In the genomic region with DNA sequence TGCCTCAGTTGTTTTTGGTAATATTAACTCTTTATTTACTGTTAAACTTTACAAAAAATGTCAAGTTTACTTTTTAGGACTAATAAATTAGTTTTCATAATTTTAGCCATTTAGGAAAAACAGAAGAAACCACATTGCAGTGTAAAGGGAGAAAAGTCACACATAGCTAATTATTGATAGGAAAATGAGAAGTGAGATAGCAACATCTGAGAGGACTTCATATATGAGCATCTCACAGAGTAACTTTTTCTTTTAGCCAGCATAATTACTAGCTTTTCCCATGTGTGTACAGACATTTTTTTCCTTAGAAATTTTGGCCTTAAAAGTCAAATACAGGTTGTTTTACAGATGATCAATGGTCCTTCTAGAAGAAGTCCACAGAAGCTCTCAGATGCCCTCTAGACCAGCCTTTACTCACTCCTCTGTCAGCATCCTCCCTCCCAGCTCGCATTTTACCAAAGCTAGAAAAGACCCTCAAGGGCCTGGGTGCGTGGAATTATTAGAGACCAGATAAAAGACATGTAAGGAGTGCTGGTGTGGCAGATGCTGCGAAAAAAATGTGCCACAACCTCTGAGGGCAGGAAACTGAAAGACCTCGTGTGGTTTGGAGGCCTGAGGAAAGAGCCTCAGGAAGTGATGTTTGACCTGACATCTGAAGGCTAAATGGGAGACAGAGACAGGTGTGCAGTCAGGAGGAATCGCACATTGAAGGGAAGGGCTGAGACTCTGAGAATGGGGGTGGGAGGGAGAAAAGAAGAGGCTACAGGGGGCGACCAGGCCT, we compare ENCODE assay signal across 11 cellular contexts.
DNase-seq lines count a peak whose midpoint lies in the region; ATAC-seq and TF ChIP-seq lines count a peak whose summit lies in the region.
"Had no signal": no experiment of that assay in that cellular context is flagged by ENCODE, and none has a peak within 500 bp of the region (broad histone marks: within the 10 kb centered on the region; RNA-seq: fewer than 3 reads in every experiment).

No MANE protein-coding gene starts in this region.

- peaks cover 35% of the 10 kb centered on the region for H3K4me1 Mint-ChIP-seq in activated CD4-positive, alpha-beta T cell treated with anti-CD3 and anti-CD28 coated beads, Interleukin-2, amount 10 ng/mL, durations not matched to agents 24 days and 14 days
- peaks cover 32% of the 10 kb centered on the region for H3K4me1 Mint-ChIP-seq in T-helper 1 cell treated with Interleukin-12 subunit alpha and Interleukin-12 subunit beta and Interleukin-4 antibody, amounts not matched to agents 30 μg/mL and 1 μg/mL, for 36 hours (ENCODE audit: low read depth)

- peak overlapping the region; percentile 66 for H3K27ac ChIP-seq in suprapubic skin

- no peaks in the 10 kb centered on the region for H3K27me3 Mint-ChIP-seq in activated CD4-positive, alpha-beta T cell treated with anti-CD3 and anti-CD28 coated beads, Interleukin-2, amount 10 ng/mL, durations not matched to agents 24 days and 14 days
- H3K27me3 Mint-ChIP-seq in T-helper 1 cell treated with Interleukin-12 subunit alpha and Interleukin-12 subunit beta and Interleukin-4 antibody, amounts not matched to agents 30 μg/mL and 1 μg/mL, for 36 hours (ENCODE audit: low read depth) = no peaks in the 10 kb centered on the region

- peak; percentile 57 for ATAC-seq in HG02840 (IDR thresholded peaks at IDR 0.05; ENCODE audit: low FRiP score, unreplicated experiment)

- no peak for TF ChIP-seq POLR2A in suprapubic skin (IDR thresholded peaks at IDR 0.05)

- 78% methylated on average over 6 of the region's 6 CpGs for WGBS in suprapubic skin

- intact Hi-C loops in activated CD4-positive, alpha-beta T cell treated with anti-CD3 and anti-CD28 coated beads, Interleukin-2, amount 10 ng/mL, durations not matched to agents 24 days and 14 days (cut with micrococcal nuclease) = no loop called here

- no peaks in the 10 kb centered on the region for H3K36me3 ChIP-seq in suprapubic skin
- H3K36me3 ChIP-seq: cardiac muscle cell had no signal

- no peak for DNase-seq in activated CD4-positive, alpha-beta T cell treated with anti-CD3 and anti-CD28 coated beads, Interleukin-2, amount 10 ng/mL, durations not matched to agents 24 days and 14 days
- DNase-seq in activated CD4-positive, alpha-beta T cell treated with anti-CD3 and anti-CD28 coated beads for 4 hours = no peak
- DNase-seq in suprapubic skin (ENCODE audit: low spot score in 2 of 2) (no peak), kidney glomerular epithelial cell (lab: John Stamatoyannopoulos, UW) (no peak), NCI-H748 treated with DMSO at 0.1 percent for 48 hours (lab: John Stamatoyannopoulos, UW) (no peak), globus pallidus (ENCODE audit: low spot score) (no peak)
- DNase-seq: NCI-H187 treated with DMSO at 0.1 percent for 48 hours; stimulated activated CD4-positive, alpha-beta T cell treated with anti-CD3 and anti-CD28 coated beads, Interleukin-4, amount 100 ng/mL, for 1 hour had no signal

- H3K4me3 Mint-ChIP-seq in activated CD4-positive, alpha-beta T cell treated with anti-CD3 and anti-CD28 coated beads, Interleukin-2, amount 10 ng/mL, durations not matched to agents 24 days and 14 days = peak overlapping the region; percentile 53
- H3K4me3 Mint-ChIP-seq in T-helper 1 cell treated with Interleukin-12 subunit alpha and Interleukin-12 subunit beta and Interleukin-4 antibody, amounts not matched to agents 30 μg/mL and 1 μg/mL, for 36 hours = peak overlapping the region; percentile 32

- no peak for TF ChIP-seq CTCF in suprapubic skin (IDR thresholded peaks at IDR 0.05)

- peaks cover 10% of the 10 kb centered on the region for H3K9me3 Mint-ChIP-seq in activated CD4-positive, alpha-beta T cell treated with anti-CD3 and anti-CD28 coated beads, Interleukin-2, amount 10 ng/mL, durations not matched to agents 24 days and 14 days
- H3K9me3 Mint-ChIP-seq in T-helper 1 cell treated with Interleukin-12 subunit alpha and Interleukin-12 subunit beta and Interleukin-4 antibody, amounts not matched to agents 30 μg/mL and 1 μg/mL, for 36 hours = no peaks in the 10 kb centered on the region

- peaks cover 37% of the 10 kb centered on the region for H3K4me1 ChIP-seq in suprapubic skin

- H3K27me3 ChIP-seq in suprapubic skin = no peaks in the 10 kb centered on the region
- H3K27me3 ChIP-seq: cardiac muscle cell had no signal

- H3K27ac Mint-ChIP-seq in activated CD4-positive, alpha-beta T cell treated with anti-CD3 and anti-CD28 coated beads, Interleukin-2, amount 10 ng/mL, durations not matched to agents 24 days and 14 days = peak overlapping the region; percentile 65
- peak overlapping the region; percentile 77 for H3K27ac Mint-ChIP-seq in T-helper 1 cell treated with Interleukin-12 subunit alpha and Interleukin-12 subunit beta and Interleukin-4 antibody, amounts not matched to agents 30 μg/mL and 1 μg/mL, for 36 hours

- H3K4me3 ChIP-seq in suprapubic skin = no peak overlapping the region
- H3K4me3 ChIP-seq: cardiac muscle cell had no signal

- peaks cover 12% of the 10 kb centered on the region for H3K36me3 Mint-ChIP-seq in activated CD4-positive, alpha-beta T cell treated with anti-CD3 and anti-CD28 coated beads, Interleukin-2, amount 10 ng/mL, durations not matched to agents 24 days and 14 days (ENCODE audit: low read depth)
- peaks cover 8% of the 10 kb centered on the region for H3K36me3 Mint-ChIP-seq in T-helper 1 cell treated with Interleukin-12 subunit alpha and Interleukin-12 subunit beta and Interleukin-4 antibody, amounts not matched to agents 30 μg/mL and 1 μg/mL, for 36 hours (ENCODE audit: low read depth)

- no peaks in the 10 kb centered on the region for H3K9me3 ChIP-seq in suprapubic skin

- no peak for TF ChIP-seq EP300 in suprapubic skin (IDR thresholded peaks at IDR 0.05)
